13 cellular contexts compared by ENCODE assay signal in the genomic region with DNA sequence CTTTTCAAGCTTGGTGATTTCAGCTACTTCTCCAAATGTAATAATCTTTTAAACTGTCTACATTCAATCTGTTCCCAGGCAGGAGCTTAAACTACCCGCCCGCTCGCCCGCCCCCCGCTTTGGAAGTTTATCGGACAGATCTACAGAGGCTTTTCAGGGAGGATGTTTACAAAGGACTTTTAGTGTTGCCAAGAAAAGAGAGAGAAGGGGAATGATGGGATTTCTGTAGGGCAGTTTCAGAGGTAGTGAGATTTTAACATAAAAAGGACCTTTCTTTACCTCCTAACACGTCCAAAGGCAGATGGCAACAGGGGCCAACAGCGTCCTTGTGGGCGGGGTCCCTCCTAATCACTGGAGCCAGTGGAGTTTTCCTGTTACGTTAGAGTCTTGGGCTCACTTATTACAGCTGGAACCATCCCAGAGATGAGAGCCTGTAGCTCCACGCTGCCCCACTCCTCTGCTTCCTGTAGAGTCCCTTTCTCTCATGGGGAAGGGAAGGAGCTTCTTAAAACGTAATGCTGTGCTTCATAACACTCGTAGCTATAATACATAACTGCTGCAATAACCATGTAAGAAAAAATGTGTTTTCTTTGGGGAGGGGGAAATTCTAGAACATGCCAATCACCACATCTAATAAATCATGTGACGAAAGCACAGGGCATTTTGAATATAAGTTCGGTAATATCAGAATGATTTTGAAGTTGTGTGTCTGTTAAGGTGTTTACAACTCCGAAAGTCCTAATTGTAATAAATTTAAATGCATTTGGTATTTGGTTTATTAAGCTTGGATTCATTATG. TPM values are rescaled to one million over a fixed set of nuclear protein-coding genes. Genes with fewer than 3 reads are reported as not detected.
DNase-seq lines count a peak whose midpoint lies in the region; ATAC-seq and TF ChIP-seq lines count a peak whose summit lies in the region.
"Had no signal": no experiment of that assay in that cellular context is flagged by ENCODE, and none has a peak within 500 bp of the region (broad histone marks: within the 10 kb centered on the region; RNA-seq: fewer than 3 reads in every experiment).

No MANE protein-coding gene starts in this region.

- H3K36me3 Mint-ChIP-seq in Caco-2 (ENCODE audit: insufficient read depth, unreplicated experiment) (no peaks in the 10 kb centered on the region), nephron (ENCODE audit: low read depth) (no peaks in the 10 kb centered on the region)
- H3K36me3 Mint-ChIP-seq: natural killer cell had no signal

- H3K4me2 ChIP-seq in fibroblast of lung (ENCODE audit: extremely low read depth, insufficient read depth, low read length) = no peak overlapping the region
- H3K4me2 ChIP-seq: PC-9 had no signal

- intact Hi-C loops in Caco-2 (cut with micrococcal nuclease; ENCODE audit: unreplicated experiment) = loop anchor here (5.0 kb wide), 1 partner anchor 35 kb away; no protein-coding TSS in a partner anchor

- POLR2A ChIA-PET in Caco-2 (lab: Charles Lee) = no interaction called here

- H3K9me3 ChIP-seq in Caco-2 = no peaks in the 10 kb centered on the region
- H3K9me3 ChIP-seq in fibroblast of lung (ENCODE audit: control insufficient read depth, insufficient read depth, low read depth, low read length) = no peaks in the 10 kb centered on the region

- TF ChIP-seq CTCF in Caco-2 (IDR thresholded peaks at IDR 0.05; ENCODE audit: insufficient read depth in 1 of 2, low read depth in 1 of 2, low read length in 1 of 2, severe bottlenecking in 1 of 2, unreplicated experiment in 1 of 2) (no peak), fibroblast of lung (conservative IDR thresholded peaks at IDR 0.05 in 1 of 2, IDR thresholded peaks at IDR 0.05 in 1 of 2; ENCODE audit: low read depth in 1 of 2, low read length in 2 of 2) (no peak), nephron (IDR thresholded peaks at IDR 0.05; ENCODE audit: unreplicated experiment in 3 of 3) (no peak)

- no peaks in the 10 kb centered on the region for H4K20me1 ChIP-seq in fibroblast of lung (ENCODE audit: control insufficient read depth, extremely low read depth, insufficient read depth, low read length)

- H3K27me3 Mint-ChIP-seq in Caco-2 (ENCODE audit: insufficient read depth, unreplicated experiment) (no peaks in the 10 kb centered on the region), nephron (ENCODE audit: low read depth) (peaks cover 27% of the 10 kb centered on the region)

- H3K4me3 ChIP-seq in Caco-2 (ENCODE audit: low read depth, low read length) (no peak overlapping the region), fibroblast of lung (replicated peaks in 1 of 4; ENCODE audit: control extremely low read depth in 1 of 4, insufficient read depth in 1 of 4, low read depth in 3 of 4, low read length in 4 of 4) (no peak overlapping the region)
- H3K4me3 ChIP-seq: coronary artery, PC-9 had no signal

- H3K9ac ChIP-seq in fibroblast of lung (ENCODE audit: insufficient read depth, low read length) = no peak overlapping the region

- H3K4me1 Mint-ChIP-seq in Caco-2 (ENCODE audit: low read depth, unreplicated experiment) = peaks cover 15% of the 10 kb centered on the region
- peaks cover 61% of the 10 kb centered on the region for H3K4me1 Mint-ChIP-seq in nephron
- H3K4me1 Mint-ChIP-seq: natural killer cell had no signal

- no peaks in the 10 kb centered on the region for H3K9me3 Mint-ChIP-seq in Caco-2 (ENCODE audit: unreplicated experiment)
- H3K9me3 Mint-ChIP-seq in nephron = no peaks in the 10 kb centered on the region
- H3K9me3 Mint-ChIP-seq: natural killer cell had no signal

- H3K4me3 Mint-ChIP-seq in Caco-2 (ENCODE audit: unreplicated experiment) (peak overlapping the region; percentile 44), nephron (peak overlapping the region; percentile 43 to 66 (median 60))
- H3K4me3 Mint-ChIP-seq: natural killer cell had no signal

- H3K27me3 ChIP-seq in Caco-2 (replicated peaks; ENCODE audit: control insufficient read depth, insufficient read depth, low read length) (no peaks in the 10 kb centered on the region), fibroblast of lung (ENCODE audit: control insufficient read depth, insufficient read depth, low read length) (peaks cover 20% of the 10 kb centered on the region)

- no peaks in the 10 kb centered on the region for H3K36me3 ChIP-seq in Caco-2 (ENCODE audit: control insufficient read depth, insufficient read depth, low read length)
- no peaks in the 10 kb centered on the region for H3K36me3 ChIP-seq in fibroblast of lung (ENCODE audit: control insufficient read depth, insufficient read depth, low read length)

- ATAC-seq in GM21786 (IDR thresholded peaks at IDR 0.05; ENCODE audit: unreplicated experiment) = no peak
- no peak for ATAC-seq in GM19455 (IDR thresholded peaks at IDR 0.05; ENCODE audit: unreplicated experiment)
- ATAC-seq in HG03108 (IDR thresholded peaks at IDR 0.05; ENCODE audit: unreplicated experiment) = no peak
- ATAC-seq: natural killer cell had no signal

- H3K79me2 ChIP-seq in fibroblast of lung (ENCODE audit: control insufficient read depth, insufficient read depth, low read length) = no peaks in the 10 kb centered on the region

- H3K27ac ChIP-seq in fibroblast of lung (ENCODE audit: insufficient read depth, low read length) = no peak overlapping the region
- H3K27ac ChIP-seq: coronary artery, PC-9 had no signal

- peaks cover 12% of the 10 kb centered on the region; the same call in 1 of the 2 replicates for H3K4me1 ChIP-seq in Caco-2
- no peaks in the 10 kb centered on the region for H3K4me1 ChIP-seq in fibroblast of lung (ENCODE audit: control insufficient read depth, extremely low read depth, insufficient read depth, low read length)

- CTCF ChIA-PET in Caco-2 (lab: Charles Lee) = interaction anchor here (0.5 to 1.5 kb wide), 3 partner anchors 36 to 149 kb away, joined by 3 to 10 read pairs (median 3); no protein-coding TSS in a partner anchor

- BruUV-seq in Caco-2 (replicated peaks; lab: Mats Ljungman, UMichigan) = no TSS peak

- H2AFZ ChIP-seq in fibroblast of lung (ENCODE audit: low read length) = no peak overlapping the region
- H2AFZ ChIP-seq: PC-9 had no signal

- H3K27ac Mint-ChIP-seq in Caco-2 (ENCODE audit: unreplicated experiment) = no peak overlapping the region
- H3K27ac Mint-ChIP-seq in nephron = peak overlapping the region; percentile 88 to 96 (median 92)
- H3K27ac Mint-ChIP-seq: natural killer cell had no signal

- DNase-seq in Caco-2 = no peak
- DNase-seq in NCI-H524 treated with DMSO at 0.1 percent for 48 hours (lab: John Stamatoyannopoulos, UW) = peak; percentile 44
- DNase-seq in fibroblast of lung (ENCODE audit: low read depth in 2 of 2) = peak; percentile 3 to 51
- DNase-seq in stimulated activated CD4-positive, alpha-beta T cell treated with anti-CD3 and anti-CD28 coated beads, Interleukin-4, amount 100 ng/mL, for 1 hour = no peak
- DNase-seq: hippocampal formation, natural killer cell, NCI-H1417, PC-9 had no signal

RNA-seq across cellular contexts. Expression of a gene that starts 30.9 kb away (rescaled TPM):
- total RNA-seq in Caco-2 (2022) (123 and 128 TPM in 2 replicates), fibroblast of lung (0.17 and 0.51 TPM in 2 replicates)
- polyA plus RNA-seq in fibroblast of lung = 0.85 and 1.2 TPM in 2 replicates
- polyA plus RNA-seq in fibroblast of lung (2012) = 0.88 and 1.0 TPM in 2 replicates
- polyA minus RNA-seq in fibroblast of lung (ENCODE audit: low replicate concordance) = not detected in 2 replicates

Comparison
In these comparisons a context has a peak if more than half of its experiments do, and no peak if none do; other contexts are left out.
1. DNase-seq: peak in NCI-H524 treated with DMSO at 0.1 percent for 48 hours (single experiment) and fibroblast of lung (2 of 2); none in Caco-2 (0 of 2) and stimulated activated CD4-positive, alpha-beta T cell treated with anti-CD3 and anti-CD28 coated beads, Interleukin-4, amount 100 ng/mL, for 1 hour (single experiment).
2. RNA of a gene that starts 30.9 kb away (total RNA-seq): 123 to 128 TPM in Caco-2; 0.17 to 0.51 TPM in fibroblast of lung; every median in the first group is over 10 times any median in the second.